In the genomic region with DNA sequence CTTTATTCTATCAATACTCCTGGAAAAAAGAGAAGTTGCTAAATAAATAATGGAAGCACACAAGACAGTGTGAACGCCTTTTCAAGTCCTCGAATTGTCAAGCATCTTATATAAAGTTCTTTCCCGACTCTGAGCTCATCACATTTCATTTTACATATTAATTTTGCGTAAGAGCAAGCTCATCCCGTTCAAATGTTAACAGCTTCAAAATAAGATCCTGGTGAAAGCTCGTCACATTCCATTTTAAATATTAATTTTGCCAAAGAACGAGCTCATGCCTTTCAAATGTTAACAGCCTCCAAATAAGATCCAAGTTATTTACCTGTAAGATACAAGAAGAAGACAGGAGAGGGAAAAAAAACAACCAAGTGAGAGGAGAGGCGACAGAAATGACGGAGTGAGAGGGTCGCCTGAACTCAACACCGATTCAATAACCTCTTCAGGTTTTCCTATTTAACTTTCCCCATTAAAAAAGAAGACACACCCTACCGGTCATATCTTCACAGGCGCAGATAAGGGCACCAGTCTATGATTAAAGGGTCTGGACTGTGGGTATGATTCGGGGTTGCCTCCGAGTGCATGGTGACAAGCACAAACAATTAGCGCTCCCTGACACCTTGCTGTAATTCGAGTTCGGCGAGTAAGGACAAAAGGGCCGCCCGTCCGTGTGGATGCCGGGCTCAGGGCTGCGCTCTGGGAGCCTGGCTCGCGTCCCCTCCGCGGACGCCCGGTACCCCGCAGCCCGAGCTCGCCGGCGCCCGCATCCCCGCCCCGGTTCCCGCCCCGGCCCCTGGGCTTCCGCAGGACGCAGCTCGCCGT, we compare ENCODE assay signal across 8 cellular contexts.
A peak's percentile ranks its signal among the peaks of the same experiment; 100 is the strongest.
DNase-seq lines count a peak whose midpoint lies in the region; ATAC-seq, FAIRE-seq and TF ChIP-seq lines count a peak whose summit lies in the region.

No MANE protein-coding gene starts in this region.

- peak overlapping the region; percentile 88 to 90 for H3K18ac ChIP-seq in mesenchymal stem cell (ENCODE audit: low read depth in 1 of 2, low read length in 2 of 2)

- H3K27ac ChIP-seq in Peyer's patch (peak overlapping the region; percentile 92 to 99 (median 96)), mesenchymal stem cell (ENCODE audit: low read length, poor library complexity, severe bottlenecking) (peak overlapping the region; percentile 51), upper lobe of left lung (peak overlapping the region; percentile 77 to 94 (median 91))

- peak overlapping the region; percentile 90 for H2BK120ac ChIP-seq in mesenchymal stem cell (ENCODE audit: low read depth, low read length)

- no peak overlapping the region for H3K23ac ChIP-seq in mesenchymal stem cell (ENCODE audit: low read length in 2 of 2)

- TF ChIP-seq CTCF in GM12875 (IDR thresholded peaks at IDR 0.05; ENCODE audit: borderline replicate concordance, insufficient read depth, low read depth, low read length) (no peak), Peyer's patch (IDR thresholded peaks at IDR 0.05) (peak in 2 of 6 experiments; percentile 14 to 40), chondrocyte (IDR thresholded peaks at IDR 0.05) (peak; percentile 49), upper lobe of left lung (IDR thresholded peaks at IDR 0.05) (no peak)

- no peak overlapping the region for H4K91ac ChIP-seq in mesenchymal stem cell (ENCODE audit: low read length)

- peak; percentile 26 for DNase-seq in AG08395 (ENCODE audit: low spot score)
- peak in 1 of 3 donors; percentile 63 for DNase-seq in Peyer's patch
- DNase-seq in chondrocyte (ENCODE audit: low spot score) = no peak
- DNase-seq in mesenchymal stem cell = peak; percentile 48
- no peak for DNase-seq in upper lobe of left lung
- no peak for DNase-seq in urothelium cell line (ENCODE audit: low spot score)

- ATAC-seq in HG03135 (IDR thresholded peaks at IDR 0.05; ENCODE audit: unreplicated experiment) (peak; percentile 22), upper lobe of left lung (ENCODE audit: low FRiP score in 2 of 2) (no peak)

- no peak overlapping the region for H2AFZ ChIP-seq in mesenchymal stem cell (ENCODE audit: low read depth, low read length)

- peaks cover 2% of the 10 kb centered on the region for H3K36me3 Mint-ChIP-seq in chondrocyte (ENCODE audit: low read depth)

- peak overlapping the region; percentile 46 for H2BK15ac ChIP-seq in mesenchymal stem cell (ENCODE audit: low read depth, poor library complexity, severe bottlenecking)

- H3K9me3 ChIP-seq in Peyer's patch = no peaks in the 10 kb centered on the region
- H3K9me3 ChIP-seq in mesenchymal stem cell (ENCODE audit: control insufficient read depth, low read length) = no peaks in the 10 kb centered on the region
- H3K9me3 ChIP-seq in upper lobe of left lung = no peaks in the 10 kb centered on the region

- H3K4me2 ChIP-seq in mesenchymal stem cell (ENCODE audit: low read length, poor library complexity, severe bottlenecking) = peak overlapping the region; percentile 84

- no peak for TF ChIP-seq EP300 in upper lobe of left lung (IDR thresholded peaks at IDR 0.05)

- H3K27ac Mint-ChIP-seq in chondrocyte (ENCODE audit: unreplicated experiment) = peak overlapping the region; percentile 83

- H3K4me3 Mint-ChIP-seq in chondrocyte (ENCODE audit: unreplicated experiment) = peak overlapping the region; percentile 88

- H3K4me1 Mint-ChIP-seq in chondrocyte (ENCODE audit: low read depth) = peaks cover 56% of the 10 kb centered on the region

- peak overlapping the region; percentile 24 for H2BK5ac ChIP-seq in mesenchymal stem cell (ENCODE audit: low read depth, low read length, poor library complexity, severe bottlenecking)

- TF ChIP-seq POLR2A in Peyer's patch (IDR thresholded peaks at IDR 0.05) (no peak), upper lobe of left lung (IDR thresholded peaks at IDR 0.05) (no peak)

- no peak for FAIRE-seq in urothelium cell line (lab: Jason Lieb, UNC)

- H4K8ac ChIP-seq in mesenchymal stem cell (ENCODE audit: low read length) = peak overlapping the region; percentile 47

- peak overlapping the region in 1 of 2 experiments; percentile 63 for H3K14ac ChIP-seq in mesenchymal stem cell (ENCODE audit: low read length in 2 of 2)

- H2BK12ac ChIP-seq in mesenchymal stem cell (ENCODE audit: low read length in 2 of 2) = peak overlapping the region in 1 of 2 experiments; percentile 83

- 6% methylated on average over 38 of the region's 44 CpGs for WGBS in mesenchymal stem cell
- whole genome bisulfite sequencing in upper lobe of left lung, 2 donors = 8 to 12% methylated on average over 21 to 24 of the region's 44 CpGs

- H3K4me1 ChIP-seq in Peyer's patch (peaks cover 0 to 25% (median 0%) of the 10 kb centered on the region in 4 donors), mesenchymal stem cell (ENCODE audit: control insufficient read depth, insufficient read depth, low read depth, low read length) (peaks cover 17% of the 10 kb centered on the region), upper lobe of left lung (peaks cover 6 to 19% (median 11%) of the 10 kb centered on the region in 4 donors)

- H3K9me3 Mint-ChIP-seq in chondrocyte (ENCODE audit: low read depth) = peaks cover 5% of the 10 kb centered on the region

- H2AK5ac ChIP-seq in mesenchymal stem cell (ENCODE audit: low read length, severe bottlenecking) = no peak overlapping the region

- no peaks in the 10 kb centered on the region for H3K27me3 Mint-ChIP-seq in chondrocyte (ENCODE audit: low read depth)

- peaks cover 8% of the 10 kb centered on the region for H3K79me1 ChIP-seq in mesenchymal stem cell (replicated peaks; ENCODE audit: low read length, poor library complexity, severe bottlenecking)

- H3K27me3 ChIP-seq in Peyer's patch (no peaks in the 10 kb centered on the region), mesenchymal stem cell (ENCODE audit: control insufficient read depth in 1 of 2, insufficient read depth in 1 of 2, low read length in 2 of 2) (no peaks in the 10 kb centered on the region), upper lobe of left lung (no peaks in the 10 kb centered on the region)

- peak overlapping the region; percentile 20 to 88 for H3K4ac ChIP-seq in mesenchymal stem cell (ENCODE audit: low read depth in 1 of 2, low read length in 2 of 2)

- H3K36me3 ChIP-seq in Peyer's patch (peaks cover 0 to 2% (median 0%) of the 10 kb centered on the region in 3 donors), mesenchymal stem cell (ENCODE audit: control insufficient read depth in 1 of 2, insufficient read depth in 2 of 2, low read depth in 1 of 2, low read length in 2 of 2) (peaks cover 0 to 5% of the 10 kb centered on the region in 2 experiments), upper lobe of left lung (no peaks in the 10 kb centered on the region)

- peak overlapping the region; percentile 88 for H3K9ac ChIP-seq in mesenchymal stem cell (ENCODE audit: low read length)

- H3K4me3 ChIP-seq in GM12875 (ENCODE audit: low read depth, low read length) = peak overlapping the region; percentile 70
- peak overlapping the region; percentile 71 to 92 (median 78) for H3K4me3 ChIP-seq in Peyer's patch
- H3K4me3 ChIP-seq in mesenchymal stem cell (ENCODE audit: insufficient read depth in 1 of 2, low read depth in 1 of 2, low read length in 2 of 2) = peak overlapping the region; percentile 71 to 86
- H3K4me3 ChIP-seq in upper lobe of left lung = peak overlapping the region; percentile 8 to 81 (median 71)

Comparison
In these comparisons a context has a peak if more than half of its experiments do, and no peak if none do; other contexts are left out.
1. DNase-seq: peak in AG08395 (single experiment) and mesenchymal stem cell (single experiment); none in chondrocyte (single experiment), upper lobe of left lung (0 of 2) and urothelium cell line (single experiment).
2. Peak in every context shown above with its lines, with median percentiles within 50 percentile points of each other: H3K4me3 ChIP-seq and H3K27ac ChIP-seq.